8 cellular contexts compared by ENCODE assay signal in the genomic region with DNA sequence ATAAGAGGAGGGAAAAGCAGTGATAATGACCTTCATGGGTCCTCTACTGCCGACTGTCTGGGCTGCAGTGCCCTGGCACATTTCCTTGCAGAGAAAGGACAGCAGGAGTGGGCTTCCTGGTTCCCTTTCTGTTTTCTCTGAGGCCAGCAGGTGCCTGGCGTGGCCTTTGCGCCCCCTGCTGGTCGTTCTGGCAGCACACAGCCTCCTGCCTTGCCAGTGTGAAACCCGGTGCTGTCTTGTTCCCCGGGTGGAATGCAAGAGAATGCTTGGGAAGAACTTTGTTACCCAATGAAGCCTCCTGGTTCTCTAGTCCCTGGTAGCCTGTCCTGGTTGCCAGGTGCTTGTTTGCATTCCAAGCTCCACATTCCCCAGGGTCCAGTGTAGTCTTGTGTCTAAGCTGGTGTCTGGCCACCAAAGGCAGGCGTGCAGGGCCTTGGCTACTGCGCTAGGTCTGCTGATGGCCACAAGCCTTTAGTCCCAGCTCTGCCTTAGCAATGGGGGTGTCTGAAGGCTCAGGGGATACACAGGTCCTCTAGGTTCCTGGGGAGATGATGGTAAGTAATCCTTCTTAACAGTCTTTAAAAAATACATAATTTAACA.
DNase-seq lines count a peak whose midpoint lies in the region; ATAC-seq and TF ChIP-seq lines count a peak whose summit lies in the region.

No MANE protein-coding gene starts in this region.

- H3K27me3 ChIP-seq in BE2C (no peaks in the 10 kb centered on the region), osteoblast (ENCODE audit: insufficient read depth, low read length) (no peaks in the 10 kb centered on the region), tibial artery (no peaks in the 10 kb centered on the region)

- no peaks in the 10 kb centered on the region for H3K9me2 ChIP-seq in OCI-LY7 (ENCODE audit: insufficient read depth, low read length)

- H3K27ac ChIP-seq in OCI-LY7 (ENCODE audit: low read depth, low read length, poor library complexity, severe bottlenecking) (no peak overlapping the region), osteoblast (ENCODE audit: low read depth, low read length) (no peak overlapping the region), tibial artery (no peak overlapping the region)

- H2AFZ ChIP-seq in OCI-LY7 (ENCODE audit: low read length) (peak overlapping the region; percentile 88), osteoblast (ENCODE audit: low read length) (no peak overlapping the region)

- H3K4me1 Mint-ChIP-seq in activated T-cell treated with anti-CD3 and anti-CD28 coated beads, Interleukin-2, amount 50 U/mL, for 4 hours (ENCODE audit: low read depth), result no peaks in the 10 kb centered on the region

- no TSS peak for BruUV-seq in OCI-LY7 (replicated peaks; lab: Mats Ljungman, UMichigan)

- H3K4me1 ChIP-seq in BE2C, result no peaks in the 10 kb centered on the region
- H3K4me1 ChIP-seq in OCI-LY7 (ENCODE audit: insufficient read depth, low read length, poor library complexity, severe bottlenecking), result no peaks in the 10 kb centered on the region
- H3K4me1 ChIP-seq in osteoblast (ENCODE audit: insufficient read depth, low read length), result no peaks in the 10 kb centered on the region
- H3K4me1 ChIP-seq in tibial artery, result no peaks in the 10 kb centered on the region

- no peaks in the 10 kb centered on the region for H3K9me3 Mint-ChIP-seq in activated T-cell treated with anti-CD3 and anti-CD28 coated beads, Interleukin-2, amount 50 U/mL, for 4 hours

- CTCF ChIA-PET in OCI-LY7 (lab: Charles Lee; ENCODE audit: unreplicated experiment), result no interaction called here

- H3K4me2 ChIP-seq in OCI-LY7 (ENCODE audit: low read length), result peak overlapping the region; percentile 15; the same call in 1 of the 2 replicates
- no peak overlapping the region for H3K4me2 ChIP-seq in osteoblast (ENCODE audit: insufficient read depth, low read length)

- POLR2A ChIA-PET in OCI-LY7 (lab: Charles Lee), result no interaction called here

- H3K4me3 Mint-ChIP-seq in activated T-cell treated with anti-CD3 and anti-CD28 coated beads, Interleukin-2, amount 50 U/mL, for 4 hours, result no peak overlapping the region

- H3K9me3 ChIP-seq in BE2C (no peaks in the 10 kb centered on the region; the same call in 1 of the 2 replicates), OCI-LY7 (ENCODE audit: low read length) (no peaks in the 10 kb centered on the region), osteoblast (ENCODE audit: low read depth, low read length) (no peaks in the 10 kb centered on the region), tibial artery (no peaks in the 10 kb centered on the region)

- no peaks in the 10 kb centered on the region for H3K79me2 ChIP-seq in OCI-LY7 (ENCODE audit: insufficient read depth, low read depth, low read length)
- H3K79me2 ChIP-seq in osteoblast (ENCODE audit: insufficient read depth, low read length), result no peaks in the 10 kb centered on the region

- H3K4me3 ChIP-seq in BE2C (ENCODE audit: low read depth, low read length) (no peak overlapping the region), OCI-LY7 (ENCODE audit: low read depth, low read length, poor library complexity, severe bottlenecking) (no peak overlapping the region), fibroblast of villous mesenchyme (ENCODE audit: low read depth, low read length) (no peak overlapping the region), osteoblast (ENCODE audit: insufficient read depth, low read length) (no peak overlapping the region), tibial artery (no peak overlapping the region)

- H3K36me3 ChIP-seq in BE2C (no peaks in the 10 kb centered on the region), OCI-LY7 (ENCODE audit: insufficient read depth, low read length) (no peaks in the 10 kb centered on the region), osteoblast (ENCODE audit: insufficient read depth, low read length) (no peaks in the 10 kb centered on the region), tibial artery (no peaks in the 10 kb centered on the region)

- DNase-seq in BE2C (peak; percentile 22), OCI-LY7 (ENCODE audit: low spot score) (peak; percentile 60), fibroblast of villous mesenchyme (ENCODE audit: low read depth) (peak; percentile 10), osteoblast (ENCODE audit: insufficient read length, low spot score, missing footprints) (peak; percentile 93), tibial artery (peak in 1 of 2 donors; percentile 22)
- DNase-seq in activated T-cell treated with anti-CD3 and anti-CD28 coated beads, Interleukin-2, amount 50 U/mL, for 4 hours, result peak; percentile 57

- TF ChIP-seq CTCF in BE2C (IDR thresholded peaks at IDR 0.05; ENCODE audit: low read depth, low read length), result peak; percentile 59
- TF ChIP-seq CTCF in OCI-LY7 (conservative IDR thresholded peaks at IDR 0.05; ENCODE audit: low read length), result peak; percentile 90
- peak; percentile 50 for TF ChIP-seq CTCF in fibroblast of villous mesenchyme (IDR thresholded peaks at IDR 0.05; ENCODE audit: insufficient read depth, low read depth, low read length)
- peak; percentile 81 for TF ChIP-seq CTCF in osteoblast (IDR thresholded peaks at IDR 0.05; ENCODE audit: extremely low read depth, low read depth, low read length)
- TF ChIP-seq CTCF in tibial artery (IDR thresholded peaks at IDR 0.05), result peak; percentile 38 to 68

- H4K20me1 ChIP-seq in OCI-LY7 (ENCODE audit: insufficient read depth, low read length) (no peaks in the 10 kb centered on the region), osteoblast (ENCODE audit: insufficient read depth, low read length) (no peaks in the 10 kb centered on the region)

- no peaks in the 10 kb centered on the region for H3K27me3 Mint-ChIP-seq in activated T-cell treated with anti-CD3 and anti-CD28 coated beads, Interleukin-2, amount 50 U/mL, for 4 hours (ENCODE audit: low read depth)

- intact Hi-C loops in OCI-LY7 (cut with micrococcal nuclease; ENCODE audit: unreplicated experiment), result loop anchor here (1.0 kb wide), 1 partner anchor 805 kb away; no protein-coding TSS in a partner anchor
- intact Hi-C loops in tibial artery (cut with DNase I; ENCODE audit: low total_unique reads), result loop anchor here (5.0 to 10.0 kb wide), 2 partner anchors 523 to 1690 kb away; a partner anchor contains a TSS

- ATAC-seq in GM19023 (IDR thresholded peaks at IDR 0.05; ENCODE audit: unreplicated experiment) (peak; percentile 88), HG03460 (IDR thresholded peaks at IDR 0.05; ENCODE audit: unreplicated experiment) (peak; percentile 97)
- ATAC-seq in activated T-cell treated with anti-CD3 and anti-CD28 coated beads, Interleukin-2, amount 50 U/mL, for 4 hours, result peak; percentile 54 to 70

- no peaks in the 10 kb centered on the region for H3K36me3 Mint-ChIP-seq in activated T-cell treated with anti-CD3 and anti-CD28 coated beads, Interleukin-2, amount 50 U/mL, for 4 hours (ENCODE audit: insufficient read depth)
